Comparison of ENCODE assay signal across 1 cellular context in genomic region chr13:29452773-29453574, GRCh38.
TF ChIP-seq lines count a peak whose summit lies in the region.

No MANE protein-coding gene starts in this region.

TF ChIP-seq in SK-N-SH, 30 proteins besides CTCF, POLR2A, EP300 and RAD21 (continued from another document):
- no peak for TF ChIP-seq USF2 (IDR thresholded peaks at IDR 0.05; ENCODE audit: borderline replicate concordance, low read depth, low read length)
- TF ChIP-seq GATA2 (CRISPR knock-in tag; IDR thresholded peaks at IDR 0.05), result peak; percentile 94
- no peak for TF ChIP-seq MXI1 (IDR thresholded peaks at IDR 0.05; ENCODE audit: low read depth, low read length)
- TF ChIP-seq NFIC (IDR thresholded peaks at IDR 0.05; ENCODE audit: borderline replicate concordance), result no peak
- TF ChIP-seq TEAD4 (IDR thresholded peaks at IDR 0.05; ENCODE audit: borderline replicate concordance, insufficient read depth), result no peak
- TF ChIP-seq FOXJ3 (CRISPR knock-in tag; IDR thresholded peaks at IDR 0.05), result no peak
- TF ChIP-seq IRF3 (IDR thresholded peaks at IDR 0.05; ENCODE audit: low read depth, low read length), result no peak
- TF ChIP-seq NRF1 (IDR thresholded peaks at IDR 0.05; ENCODE audit: low read depth, low read length), result no peak
- no peak for TF ChIP-seq RFX5 (IDR thresholded peaks at IDR 0.05; ENCODE audit: low read length)
- TF ChIP-seq RXRA (IDR thresholded peaks at IDR 0.05; ENCODE audit: borderline replicate concordance, low read depth), result no peak
- 0 out of 2 replicates have a peak, but pooled peaks have one; percentile 6 for TF ChIP-seq JUND (IDR thresholded peaks at IDR 0.05)
- peak; percentile 61 for TF ChIP-seq PBX3 (IDR thresholded peaks at IDR 0.05)
- no peak for TF ChIP-seq GABPA (IDR thresholded peaks at IDR 0.05; ENCODE audit: low read depth)
- peak; percentile 43; the same call in 1 of the 2 replicates for TF ChIP-seq POLR2AphosphoS5 (IDR thresholded peaks at IDR 0.05; ENCODE audit: low read depth, low read length)
- no peak for TF ChIP-seq REST (IDR thresholded peaks at IDR 0.05; ENCODE audit: low read depth, low read length)
- TF ChIP-seq ELF1 (IDR thresholded peaks at IDR 0.05), result no peak
TF ChIP-seq in SK-N-SH: peak in this region for 7.
